In genomic region chr1:5810553-5811270, GRCh38 we compare ENCODE assay signal across 1 cellular context.
TF ChIP-seq lines count a peak whose summit lies in the region.

No MANE protein-coding gene starts in this region.

TF ChIP-seq in WTC11, 78 proteins besides CTCF, POLR2A, EP300 and RAD21 (continued from another document):
- TF ChIP-seq, protein P1, sequence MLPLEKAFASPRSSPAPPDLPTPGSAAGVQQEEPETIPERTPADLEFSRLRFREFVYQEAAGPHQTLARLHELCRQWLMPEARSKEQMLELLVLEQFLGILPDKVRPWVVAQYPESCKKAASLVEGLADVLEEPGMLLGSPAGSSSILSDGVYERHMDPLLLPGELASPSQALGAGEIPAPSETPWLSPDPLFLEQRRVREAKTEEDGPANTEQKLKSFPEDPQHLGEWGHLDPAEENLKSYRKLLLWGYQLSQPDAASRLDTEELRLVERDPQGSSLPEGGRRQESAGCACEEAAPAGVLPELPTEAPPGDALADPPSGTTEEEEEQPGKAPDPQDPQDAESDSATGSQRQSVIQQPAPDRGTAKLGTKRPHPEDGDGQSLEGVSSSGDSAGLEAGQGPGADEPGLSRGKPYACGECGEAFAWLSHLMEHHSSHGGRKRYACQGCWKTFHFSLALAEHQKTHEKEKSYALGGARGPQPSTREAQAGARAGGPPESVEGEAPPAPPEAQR (CRISPR knock-in tag; IDR thresholded peaks at IDR 0.05), result no peak
- TF ChIP-seq NR3C1 (CRISPR knock-in tag; conservative IDR thresholded peaks at IDR 0.05; ENCODE audit: low read depth) (no peak), PREB (CRISPR knock-in tag; IDR thresholded peaks at IDR 0.05; ENCODE audit: borderline replicate concordance) (no peak), SMAD4 (CRISPR knock-in tag; IDR thresholded peaks at IDR 0.05) (no peak)
- TF ChIP-seq, protein P2, sequence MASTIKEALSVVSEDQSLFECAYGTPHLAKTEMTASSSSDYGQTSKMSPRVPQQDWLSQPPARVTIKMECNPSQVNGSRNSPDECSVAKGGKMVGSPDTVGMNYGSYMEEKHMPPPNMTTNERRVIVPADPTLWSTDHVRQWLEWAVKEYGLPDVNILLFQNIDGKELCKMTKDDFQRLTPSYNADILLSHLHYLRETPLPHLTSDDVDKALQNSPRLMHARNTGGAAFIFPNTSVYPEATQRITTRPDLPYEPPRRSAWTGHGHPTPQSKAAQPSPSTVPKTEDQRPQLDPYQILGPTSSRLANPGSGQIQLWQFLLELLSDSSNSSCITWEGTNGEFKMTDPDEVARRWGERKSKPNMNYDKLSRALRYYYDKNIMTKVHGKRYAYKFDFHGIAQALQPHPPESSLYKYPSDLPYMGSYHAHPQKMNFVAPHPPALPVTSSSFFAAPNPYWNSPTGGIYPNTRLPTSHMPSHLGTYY (CRISPR knock-in tag; IDR thresholded peaks at IDR 0.05), result no peak
